In the genomic region with DNA sequence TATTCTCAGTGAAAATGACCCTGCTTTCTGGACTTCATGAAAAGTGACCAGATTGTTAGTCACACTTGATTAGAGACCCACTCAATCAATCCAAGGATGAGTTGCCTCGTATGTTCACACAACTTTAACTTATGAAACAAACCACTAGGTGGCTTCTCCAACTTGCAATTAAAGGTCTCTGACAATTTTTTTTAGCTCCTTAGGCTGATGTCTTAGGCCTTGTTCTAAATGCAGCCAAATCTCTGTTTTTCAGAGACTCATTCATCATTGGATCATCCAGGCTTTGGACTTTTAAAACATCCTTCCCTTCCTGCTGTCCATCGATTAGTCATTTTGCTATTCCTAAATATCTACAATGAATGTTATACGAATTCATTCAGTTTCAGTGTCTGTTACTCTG, we compare ENCODE assay signal across 7 cellular contexts.
DNase-seq lines count a peak whose midpoint lies in the region; ATAC-seq and TF ChIP-seq lines count a peak whose summit lies in the region.

No MANE protein-coding gene starts in this region.

- no peak overlapping the region for H3K4me2 ChIP-seq in PC-3 (ENCODE audit: low read length)

- H3K27me3 ChIP-seq in PC-3 (ENCODE audit: low read length) (no peaks in the 10 kb centered on the region), psoas muscle (ENCODE audit: insufficient read depth in 3 of 3, low read length in 2 of 3) (no peaks in the 10 kb centered on the region)

- H3K9me2 ChIP-seq in PC-3 (replicated peaks; ENCODE audit: low read length), result no peaks in the 10 kb centered on the region

- H3K9me3 ChIP-seq in PC-3 (ENCODE audit: low read length), result no peaks in the 10 kb centered on the region
- H3K9me3 ChIP-seq in psoas muscle, result no peaks in the 10 kb centered on the region

- TF ChIP-seq POLR2A in erythroblast (IDR thresholded peaks at IDR 0.05; ENCODE audit: low read length), result no peak

- peak; percentile 87 for TF ChIP-seq CTCF in PC-3 (conservative IDR thresholded peaks at IDR 0.05; ENCODE audit: low read depth, low read length)
- peak; percentile 48 for TF ChIP-seq CTCF in psoas muscle (IDR thresholded peaks at IDR 0.05)

- ATAC-seq in GM19328 (IDR thresholded peaks at IDR 0.05; ENCODE audit: unreplicated experiment) (peak; percentile 88), HG03135 (IDR thresholded peaks at IDR 0.05; ENCODE audit: unreplicated experiment) (peak; percentile 88), PC-3 (peak; percentile 92), psoas muscle (no peak)

- 66 to 73% (median 66%) methylated on average over 3 of the region's 3 CpGs for WGBS in psoas muscle, 3 donors

- H4K20me1 ChIP-seq in PC-3 (ENCODE audit: low read length), result no peaks in the 10 kb centered on the region

- POLR2A ChIA-PET in PC-3 (lab: Charles Lee; ENCODE audit: unreplicated experiment), result interaction anchor here (0.6 to 0.7 kb wide), 2 partner anchors 32 to 74 kb away, joined by 3 to 6 read pairs; no protein-coding TSS in a partner anchor

- H3K79me2 ChIP-seq in PC-3 (ENCODE audit: low read length), result no peaks in the 10 kb centered on the region

- intact Hi-C loops in PC-3 (cut with micrococcal nuclease) (loop anchor here (1.0 to 2.0 kb wide), 3 partner anchors 25 to 73 kb away; a partner anchor contains a TSS), psoas muscle (cut with DNase I) (loop anchor here in 1 of 2 donors (2.0 kb wide), 1 partner anchor 73 kb away; no protein-coding TSS in a partner anchor)

- no peak overlapping the region for H2AFZ ChIP-seq in PC-3 (ENCODE audit: low read length)

- no TSS peak for BruUV-seq in PC-3 (replicated peaks; lab: Mats Ljungman, UMichigan)

- H3K4me3 ChIP-seq in PC-3 (ENCODE audit: low read length) (no peak overlapping the region), psoas muscle (no peak overlapping the region)

- H3K36me3 ChIP-seq in PC-3 (ENCODE audit: low read depth, low read length), result peaks cover 5% of the 10 kb centered on the region; the same call in 1 of the 2 replicates
- H3K36me3 ChIP-seq in psoas muscle (ENCODE audit: insufficient read depth in 1 of 2, low read depth in 1 of 2), result peaks cover 0 to 4% of the 10 kb centered on the region in 2 donors

- H3K9ac ChIP-seq in PC-3 (ENCODE audit: low read length), result no peak overlapping the region

- DNase-seq in ELR (ENCODE audit: low read depth), result peak; percentile 78
- DNase-seq in PC-3, result peak; percentile 81
- DNase-seq in erythroblast (lab: John Stamatoyannopoulos, UW), result peak; percentile 58 to 59
- DNase-seq in psoas muscle, result no peak
- no peak for DNase-seq in SHP77 treated with DMSO at 0.1 percent for 48 hours (lab: John Stamatoyannopoulos, UW)

- CTCF ChIA-PET in PC-3 (lab: Charles Lee), result interaction anchor here (0.6 to 1.0 kb wide), 8 partner anchors 11 to 84 kb away, joined by 3 to 12 read pairs (median 4); no protein-coding TSS in a partner anchor

- H3K27ac ChIP-seq in PC-3 (ENCODE audit: low read length), result no peak overlapping the region
- no peak overlapping the region for H3K27ac ChIP-seq in psoas muscle

- 0 out of 2 replicates have a peak, but pooled peaks cover 7% of the 10 kb centered on the region for H3K4me1 ChIP-seq in PC-3 (ENCODE audit: insufficient read depth, low read length)
- no peaks in the 10 kb centered on the region for H3K4me1 ChIP-seq in psoas muscle

- no peaks in the 10 kb centered on the region for H3F3A ChIP-seq in PC-3 (ENCODE audit: low read length, unreplicated experiment)

Comparison
In these comparisons a context has a peak if more than half of its experiments do, and no peak if none do; other contexts are left out.
1. DNase-seq: peak in ELR (single experiment), PC-3 (single experiment) and erythroblast (2 of 2); none in psoas muscle (0 of 2) and SHP77 treated with DMSO at 0.1 percent for 48 hours (single experiment).
2. ATAC-seq: peak in GM19328 (single experiment), HG03135 (single experiment) and PC-3 (single experiment); none in psoas muscle (0 of 4).